ENCODE assay signal across 24 cellular contexts in genomic region chr22:20002098-20002497, GRCh38. TPM values are rescaled to one million over a fixed set of nuclear protein-coding genes. Genes with fewer than 3 reads are reported as not detected.
DNase-seq lines count a peak whose midpoint lies in the region; ATAC-seq and TF ChIP-seq lines count a peak whose summit lies in the region.
"Had no signal": no experiment of that assay in that cellular context is flagged by ENCODE, and none has a peak within 500 bp of the region (broad histone marks: within the 10 kb centered on the region; RNA-seq: fewer than 3 reads in every experiment).

No MANE protein-coding gene starts in this region.

- H3K4me1 ChIP-seq in cardiac muscle cell (ENCODE audit: low read depth) (peaks cover 42% of the 10 kb centered on the region), osteoblast (ENCODE audit: insufficient read depth, low read length) (peaks cover 6% of the 10 kb centered on the region)
- H3K4me1 ChIP-seq: pancreas, SJSA1 had no signal

- POLR2A ChIA-PET in WTC11 (lab: Charles Lee): interaction anchor here (1.0 kb wide), 1 partner anchor 28 kb away, joined by 3 read pairs; no protein-coding TSS in a partner anchor

- ATAC-seq in left ventricle myocardium superior (peak; percentile 31), WTC11 (no peak), GM19455 (IDR thresholded peaks at IDR 0.05; ENCODE audit: unreplicated experiment) (no peak)
- ATAC-seq: gastrocnemius medialis, HepG2 had no signal

- CTCF ChIA-PET in WTC11 (lab: Charles Lee): interaction anchor here (1.1 to 4.9 kb wide), 4 partner anchors 9 to 40 kb away, joined by 3 to 30 read pairs (median 8); no protein-coding TSS in a partner anchor

- H3K27ac ChIP-seq in cardiac muscle cell (peak overlapping the region; percentile 70), osteoblast (ENCODE audit: low read depth, low read length) (no peak overlapping the region)
- H3K27ac ChIP-seq: epithelial cell of prostate, gastrocnemius medialis, HL-60, pancreas, SJSA1, testis had no signal

- H3K79me2 ChIP-seq in osteoblast (ENCODE audit: insufficient read depth, low read length): no peaks in the 10 kb centered on the region

- no peak overlapping the region for H3K4me3 Mint-ChIP-seq in WTC11
- H3K4me3 Mint-ChIP-seq: central memory CD8-positive, alpha-beta T cell; HFFc6; memory B cell had no signal

- H3K27me3 Mint-ChIP-seq in WTC11 (ENCODE audit: low read depth): no peaks in the 10 kb centered on the region
- H3K27me3 Mint-ChIP-seq: central memory CD8-positive, alpha-beta T cell; memory B cell had no signal

- no peak overlapping the region for H3K4me2 ChIP-seq in osteoblast (ENCODE audit: insufficient read depth, low read length)

- H3K4me1 Mint-ChIP-seq in WTC11: peaks cover 26% of the 10 kb centered on the region
- H3K4me1 Mint-ChIP-seq: central memory CD8-positive, alpha-beta T cell; memory B cell had no signal

- H3K9me3 Mint-ChIP-seq in WTC11: peaks cover 27% of the 10 kb centered on the region

- H3K36me3 Mint-ChIP-seq in WTC11: peaks cover 27% of the 10 kb centered on the region

- H2AFZ ChIP-seq in osteoblast (ENCODE audit: low read length): peak overlapping the region; percentile 82

- H3K36me3 ChIP-seq in cardiac muscle cell: no peaks in the 10 kb centered on the region
- no peaks in the 10 kb centered on the region for H3K36me3 ChIP-seq in osteoblast (ENCODE audit: insufficient read depth, low read length)
- H3K36me3 ChIP-seq: gastrocnemius medialis, pancreas, SJSA1 had no signal

- DNase-seq in cardiac muscle cell (ENCODE audit: low read depth in 1 of 2, low spot score in 1 of 2) (peak in 1 of 2 donors; percentile 54), cardiac septum (ENCODE audit: low spot score) (no peak), left ventricle myocardium superior (peak; percentile 30), osteoblast (ENCODE audit: insufficient read length, low spot score, missing footprints) (peak; percentile 66), WTC11 (ENCODE audit: low spot score) (no peak), foreskin fibroblast (no peak), foreskin melanocyte (no peak)
- DNase-seq: 8988T; activated CD4-positive, alpha-beta T cell treated with anti-CD3 and anti-CD28 coated beads for 4 hours; activated naive CD4-positive, alpha-beta T cell treated with anti-CD3 and anti-CD28 coated beads, Interleukin-2, amount 50 U/mL, for 16 hours; activated T-cell treated with anti-CD3 and anti-CD28 coated beads, Interleukin-2, amount 50 U/mL, for 48 hours; gastrocnemius medialis; HFFc6; NCI-H1105; T-helper 1 cell; testis had no signal

- H3K9me3 ChIP-seq in cardiac muscle cell (ENCODE audit: low read depth): no peaks in the 10 kb centered on the region
- H3K9me3 ChIP-seq in osteoblast (ENCODE audit: low read depth, low read length): no peaks in the 10 kb centered on the region
- H3K9me3 ChIP-seq: gastrocnemius medialis, SJSA1, testis had no signal

- no peaks in the 10 kb centered on the region for H3K27me3 ChIP-seq in cardiac muscle cell
- H3K27me3 ChIP-seq in osteoblast (ENCODE audit: insufficient read depth, low read length): no peaks in the 10 kb centered on the region
- H3K27me3 ChIP-seq: gastrocnemius medialis, pancreas, SJSA1, testis had no signal

- H3K4me3 ChIP-seq in cardiac muscle cell: no peak overlapping the region
- no peak overlapping the region for H3K4me3 ChIP-seq in osteoblast (ENCODE audit: insufficient read depth, low read length)
- H3K4me3 ChIP-seq in foreskin fibroblast (ENCODE audit: low read depth in 1 of 2, low read length in 2 of 2): no peak overlapping the region
- H3K4me3 ChIP-seq: gastrocnemius medialis, pancreas, SJSA1, testis had no signal

- intact Hi-C loops in cardiac septum (cut with DNase I) (no loop called here), left ventricle myocardium superior (cut with micrococcal nuclease) (no loop called here)

- H4K20me1 ChIP-seq in osteoblast (ENCODE audit: insufficient read depth, low read length): no peaks in the 10 kb centered on the region

- TF ChIP-seq CTCF in cardiac muscle cell (IDR thresholded peaks at IDR 0.05; ENCODE audit: low read depth, low read length) (no peak), osteoblast (IDR thresholded peaks at IDR 0.05; ENCODE audit: extremely low read depth, low read depth, low read length) (no peak), WTC11 (IDR thresholded peaks at IDR 0.05) (no peak), foreskin fibroblast (IDR thresholded peaks at IDR 0.05; ENCODE audit: low read depth, low read length) (no peak)

- H3K27ac Mint-ChIP-seq in WTC11: no peak overlapping the region
- H3K27ac Mint-ChIP-seq: HFFc6, memory B cell had no signal

TF ChIP-seq in WTC11, 78 proteins besides CTCF, POLR2A, EP300 and RAD21:
- TF ChIP-seq IRF2 (CRISPR knock-in tag; IDR thresholded peaks at IDR 0.05; ENCODE audit: borderline replicate concordance, low read depth): no peak
- TF ChIP-seq NFATC4 (CRISPR knock-in tag; IDR thresholded peaks at IDR 0.05): no peak
- TF ChIP-seq ZNF219 (CRISPR knock-in tag; IDR thresholded peaks at IDR 0.05; ENCODE audit: borderline replicate concordance): no peak
- TF ChIP-seq ZNF671 (CRISPR knock-in tag; IDR thresholded peaks at IDR 0.05): no peak
- TF ChIP-seq ATF3 (CRISPR knock-in tag; conservative IDR thresholded peaks at IDR 0.05): no peak
- TF ChIP-seq, protein P1, sequence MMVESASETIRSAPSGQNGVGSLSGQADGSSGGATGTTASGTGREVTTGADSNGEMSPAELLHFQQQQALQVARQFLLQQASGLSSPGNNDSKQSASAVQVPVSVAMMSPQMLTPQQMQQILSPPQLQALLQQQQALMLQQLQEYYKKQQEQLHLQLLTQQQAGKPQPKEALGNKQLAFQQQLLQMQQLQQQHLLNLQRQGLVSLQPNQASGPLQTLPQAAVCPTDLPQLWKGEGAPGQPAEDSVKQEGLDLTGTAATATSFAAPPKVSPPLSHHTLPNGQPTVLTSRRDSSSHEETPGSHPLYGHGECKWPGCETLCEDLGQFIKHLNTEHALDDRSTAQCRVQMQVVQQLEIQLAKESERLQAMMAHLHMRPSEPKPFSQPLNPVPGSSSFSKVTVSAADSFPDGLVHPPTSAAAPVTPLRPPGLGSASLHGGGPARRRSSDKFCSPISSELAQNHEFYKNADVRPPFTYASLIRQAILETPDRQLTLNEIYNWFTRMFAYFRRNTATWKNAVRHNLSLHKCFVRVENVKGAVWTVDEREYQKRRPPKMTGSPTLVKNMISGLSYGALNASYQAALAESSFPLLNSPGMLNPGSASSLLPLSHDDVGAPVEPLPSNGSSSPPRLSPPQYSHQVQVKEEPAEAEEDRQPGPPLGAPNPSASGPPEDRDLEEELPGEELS (CRISPR knock-in tag; IDR thresholded peaks at IDR 0.05): no peak
- TF ChIP-seq NR1H2 (CRISPR knock-in tag; IDR thresholded peaks at IDR 0.05): no peak

RNA-seq across cellular contexts. Expression of gene ARVCF, which starts 14.5 kb away (rescaled TPM):
- 55.5 and 64.3 TPM in 2 replicates for total RNA-seq in cardiac muscle cell
- 28.8 and 40.3 TPM in 2 replicates for polyA plus RNA-seq in cardiac muscle cell
- total RNA-seq in cardiac septum: 46.8 TPM
- total RNA-seq in left ventricle myocardium superior: 26.8 TPM
- total RNA-seq in osteoblast: 19.7 and 27.1 TPM in 2 replicates
- total RNA-seq in WTC11 (2021): 58.3 to 65.4 TPM (median 61.3 TPM) in 3 replicates

RNA-seq across cellular contexts. Expression of gene TANGO2, which starts 18.8 kb away (rescaled TPM):
- total RNA-seq in cardiac muscle cell (19.4 and 21.9 TPM in 2 replicates), cardiac septum (84.5 TPM), left ventricle myocardium superior (71.5 TPM), osteoblast (41.8 and 43.8 TPM in 2 replicates), WTC11 (2021) (13.2 to 16.8 TPM (median 14.8 TPM) in 3 replicates)
- 17.5 and 18.7 TPM in 2 replicates for polyA plus RNA-seq in cardiac muscle cell

Comparison
In these comparisons a context has a peak if more than half of its experiments do, and no peak if none do; other contexts are left out.
1. DNase-seq: peak in left ventricle myocardium superior (single experiment) and osteoblast (single experiment); none in cardiac septum (single experiment), WTC11 (single experiment), foreskin fibroblast (0 of 2) and foreskin melanocyte (single experiment).